Comparison of ENCODE assay signal across 9 cellular contexts in the genomic region with DNA sequence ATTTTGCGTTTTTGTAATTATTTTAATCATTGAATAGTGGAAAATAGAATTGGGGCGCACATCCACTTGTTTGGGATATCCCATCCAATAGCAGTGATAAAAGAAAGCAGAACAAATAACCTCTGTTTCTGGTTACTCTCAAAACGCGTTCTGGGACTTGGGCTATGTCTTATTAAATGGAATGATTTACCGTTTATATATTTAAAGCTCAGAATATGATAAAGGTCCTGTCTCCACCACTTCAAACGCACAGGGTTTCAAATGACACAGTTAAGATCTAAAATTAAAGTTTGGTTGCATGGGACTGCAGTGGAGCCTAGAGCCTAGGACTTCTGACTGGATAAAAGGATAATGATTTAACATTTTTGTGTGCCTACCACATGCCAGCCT. TPM values are rescaled to one million over a fixed set of nuclear protein-coding genes. Genes with fewer than 3 reads are reported as not detected.
DNase-seq lines count a peak whose midpoint lies in the region; ATAC-seq and TF ChIP-seq lines count a peak whose summit lies in the region.
"Had no signal": no experiment of that assay in that cellular context is flagged by ENCODE, and none has a peak within 500 bp of the region (broad histone marks: within the 10 kb centered on the region; RNA-seq: fewer than 3 reads in every experiment).

No MANE protein-coding gene starts in this region.

- no peak for TF ChIP-seq CTCF in left lung (IDR thresholded peaks at IDR 0.05)
- no peak for TF ChIP-seq CTCF in GM20000 (IDR thresholded peaks at IDR 0.05; ENCODE audit: extremely low read depth, missing control alignments)

- POLR2A ChIA-PET in activated CD4-positive, alpha-beta T cell treated with anti-CD3 and anti-CD28 coated beads for 36 hours (lab: Charles Lee): interaction anchor here (0.6 to 2.1 kb wide), 10 partner anchors 7 to 382 kb away, joined by 3 to 14 read pairs (median 4); no protein-coding TSS in a partner anchor

- H3K4me3 ChIP-seq in left lung (no peak overlapping the region), subcutaneous abdominal adipose tissue (ENCODE audit: low read depth in 1 of 5, low read length in 5 of 5) (peak overlapping the region in 2 of 5 donors; percentile 82 to 99)

- no peak for DNase-seq in activated CD4-positive, alpha-beta T cell treated with anti-CD3 and anti-CD28 coated beads for 36 hours
- no peak for DNase-seq in activated CD4-positive, alpha-beta T cell treated with anti-CD3 and anti-CD28 coated beads for 48 hours
- DNase-seq in left lung (no peak), NCI-H524 treated with DMSO at 0.1 percent for 48 hours (lab: John Stamatoyannopoulos, UW) (no peak), GM20000 (ENCODE audit: low spot score) (no peak)
- DNase-seq: NCI-H2227 treated with DMSO at 0.1 percent for 48 hours had no signal

- H3K36me3 Mint-ChIP-seq in activated CD4-positive, alpha-beta T cell treated with anti-CD3 and anti-CD28 coated beads for 36 hours (ENCODE audit: low read depth): peaks cover 41% of the 10 kb centered on the region
- peaks cover 60% of the 10 kb centered on the region for H3K36me3 Mint-ChIP-seq in activated T-helper 17 cell treated with anti-CD3 and anti-CD28 coated beads, Interleukin-2, amount 50 U/mL, for 72 hours (ENCODE audit: low read depth)

- intact Hi-C loops in activated CD4-positive, alpha-beta T cell treated with anti-CD3 and anti-CD28 coated beads for 36 hours (cut with DNase I, micrococcal nuclease): loop anchor here (5.0 to 10.0 kb wide), 4 partner anchors 38 to 1599 kb away; no protein-coding TSS in a partner anchor
- intact Hi-C loops in left lung (cut with DNase I): no loop called here

- H3K27me3 Mint-ChIP-seq in activated CD4-positive, alpha-beta T cell treated with anti-CD3 and anti-CD28 coated beads for 36 hours: no peaks in the 10 kb centered on the region
- no peaks in the 10 kb centered on the region for H3K27me3 Mint-ChIP-seq in activated T-helper 17 cell treated with anti-CD3 and anti-CD28 coated beads, Interleukin-2, amount 50 U/mL, for 72 hours

- H3K27ac Mint-ChIP-seq in activated CD4-positive, alpha-beta T cell treated with anti-CD3 and anti-CD28 coated beads for 36 hours: peak overlapping the region; percentile 99
- H3K27ac Mint-ChIP-seq in activated T-helper 17 cell treated with anti-CD3 and anti-CD28 coated beads, Interleukin-2, amount 50 U/mL, for 72 hours: peak overlapping the region; percentile 100

- H3K27ac ChIP-seq in left lung (peak overlapping the region; percentile 100), subcutaneous abdominal adipose tissue (ENCODE audit: low read depth, low read length) (peak overlapping the region; percentile 100)

- peak overlapping the region in 4 of 5 donors; percentile 39 to 99 (median 90) for H3K9ac ChIP-seq in subcutaneous abdominal adipose tissue (ENCODE audit: low read length in 5 of 5)

- H3K4me1 ChIP-seq in left lung (peaks cover 17 to 63% of the 10 kb centered on the region in 2 donors), subcutaneous abdominal adipose tissue (ENCODE audit: control insufficient read depth in 5 of 5, insufficient read depth in 5 of 5, low read length in 5 of 5) (peaks cover 5 to 54% (median 45%) of the 10 kb centered on the region in 5 donors)

- H3K4me3 Mint-ChIP-seq in activated CD4-positive, alpha-beta T cell treated with anti-CD3 and anti-CD28 coated beads for 36 hours: peak overlapping the region; percentile 99
- peak overlapping the region; percentile 100 for H3K4me3 Mint-ChIP-seq in activated T-helper 17 cell treated with anti-CD3 and anti-CD28 coated beads, Interleukin-2, amount 50 U/mL, for 72 hours

- H3K27me3 ChIP-seq in left lung (no peaks in the 10 kb centered on the region), subcutaneous abdominal adipose tissue (ENCODE audit: control insufficient read depth in 5 of 5, insufficient read depth in 4 of 5, low read length in 5 of 5) (no peaks in the 10 kb centered on the region)

- peaks cover 32% of the 10 kb centered on the region for H3K4me1 Mint-ChIP-seq in activated CD4-positive, alpha-beta T cell treated with anti-CD3 and anti-CD28 coated beads for 36 hours
- peaks cover 22% of the 10 kb centered on the region for H3K4me1 Mint-ChIP-seq in activated T-helper 17 cell treated with anti-CD3 and anti-CD28 coated beads, Interleukin-2, amount 50 U/mL, for 72 hours

- H3K9me3 Mint-ChIP-seq in activated CD4-positive, alpha-beta T cell treated with anti-CD3 and anti-CD28 coated beads for 36 hours (ENCODE audit: low read depth): no peaks in the 10 kb centered on the region
- H3K9me3 Mint-ChIP-seq in activated T-helper 17 cell treated with anti-CD3 and anti-CD28 coated beads, Interleukin-2, amount 50 U/mL, for 72 hours: no peaks in the 10 kb centered on the region

- CTCF ChIA-PET in activated CD4-positive, alpha-beta T cell treated with anti-CD3 and anti-CD28 coated beads for 36 hours (lab: Charles Lee): interaction anchor here (0.5 to 1.7 kb wide), 12 partner anchors 8 to 405 kb away, joined by 3 to 6 read pairs (median 4); no protein-coding TSS in a partner anchor

- H3K9me3 ChIP-seq in left lung (no peaks in the 10 kb centered on the region), subcutaneous abdominal adipose tissue (ENCODE audit: control insufficient read depth in 5 of 5, low read length in 5 of 5) (no peaks in the 10 kb centered on the region)

- no peak for ATAC-seq in activated CD4-positive, alpha-beta T cell treated with anti-CD3 and anti-CD28 coated beads for 36 hours
- ATAC-seq in activated T-helper 17 cell treated with anti-CD3 and anti-CD28 coated beads, Interleukin-2, amount 50 U/mL, for 72 hours (replicated peaks): no peak
- ATAC-seq in left lung: no peak
- ATAC-seq in HG02938 (IDR thresholded peaks at IDR 0.05; ENCODE audit: unreplicated experiment): no peak

- H3K36me3 ChIP-seq in left lung (peaks cover 0 to 24% of the 10 kb centered on the region in 2 donors), subcutaneous abdominal adipose tissue (ENCODE audit: control insufficient read depth in 5 of 5, insufficient read depth in 5 of 5, low read length in 5 of 5) (peaks cover 2 to 21% (median 15%) of the 10 kb centered on the region in 5 donors)

RNA-seq across cellular contexts. Expression of gene HSPA8, which starts 2.3 kb away (rescaled TPM):
- 1,000 to 10,000 TPM; 2,604 to 3,375 TPM for total RNA-seq in activated CD4-positive, alpha-beta T cell treated with anti-CD3 and anti-CD28 coated beads for 36 hours
- total RNA-seq in activated T-helper 17 cell treated with anti-CD3 and anti-CD28 coated beads, Interleukin-2, amount 50 U/mL, for 72 hours: 1,000 to 10,000 TPM; 1,670 to 3,247 TPM
- total RNA-seq in left lung: 1,000 to 10,000 TPM; 1,083 to 1,275 TPM

Comparison
In these comparisons a context has a peak if more than half of its experiments do, and no peak if none do; other contexts are left out.
1. intact Hi-C loops: an anchor here in activated CD4-positive, alpha-beta T cell treated with anti-CD3 and anti-CD28 coated beads for 36 hours (5.0 to 10.0 kb wide); none called in left lung.